In the genomic region with DNA sequence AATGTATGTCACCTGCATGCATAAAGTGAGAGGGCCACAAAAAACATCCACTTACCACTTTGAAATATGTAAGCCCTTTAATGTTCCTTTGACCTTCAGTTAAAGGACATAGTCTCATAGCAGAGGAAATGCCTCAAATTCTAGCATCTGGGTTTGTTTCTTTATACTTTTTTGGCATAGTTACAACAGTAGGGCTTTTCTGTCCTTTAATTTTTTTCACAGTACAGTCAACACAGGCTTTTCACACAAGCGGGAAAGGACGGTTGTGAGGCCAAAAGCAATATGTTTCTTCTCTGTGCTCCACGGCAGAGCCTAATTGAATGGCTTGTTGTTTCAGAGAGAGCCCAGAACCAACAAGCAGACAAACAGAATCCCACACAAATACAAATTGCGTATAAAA, we compare ENCODE assay signal across 14 cellular contexts. TPM values are rescaled to one million over a fixed set of nuclear protein-coding genes. Genes with fewer than 3 reads are reported as not detected.
DNase-seq lines count a peak whose midpoint lies in the region; ATAC-seq and TF ChIP-seq lines count a peak whose summit lies in the region.
"Had no signal": no experiment of that assay in that cellular context is flagged by ENCODE, and none has a peak within 500 bp of the region (broad histone marks: within the 10 kb centered on the region; RNA-seq: fewer than 3 reads in every experiment).

No MANE protein-coding gene starts in this region.

- H3K4me3 ChIP-seq in choroid plexus epithelial cell (ENCODE audit: low read depth, low read length): no peak overlapping the region
- no peak overlapping the region for H3K4me3 ChIP-seq in spleen
- H3K4me3 ChIP-seq: body of pancreas had no signal

- no peaks in the 10 kb centered on the region for H3K9me3 Mint-ChIP-seq in HFFc6
- H3K9me3 Mint-ChIP-seq: activated CD4-positive, alpha-beta T cell treated with anti-CD3 and anti-CD28 coated beads, Interleukin-2, amount 10 ng/mL, durations not matched to agents 7 days and 5 days; activated T-helper 1 cell treated with anti-CD3 and anti-CD28 coated beads, Interleukin-12 subunit alpha, Interleukin-12 subunit beta, Interleukin-2, Interleukin-4 antibody, amounts not matched to agents 30 ng/mL and 10 ng/mL and 1 ng/mL, durations not matched to agents 14 hours and 24 hours and 36 hours; CD8-positive, alpha-beta T cell had no signal

- intact Hi-C loops in spleen (cut with DNase I; ENCODE audit: low total_unique reads): no loop called here

- no peak for TF ChIP-seq POLR2A in spleen (IDR thresholded peaks at IDR 0.05)

- H3K27ac ChIP-seq in spleen: peak overlapping the region in 7 of 8 donors; percentile 49 to 81 (median 66)
- H3K27ac ChIP-seq: epithelial cell of prostate had no signal

- H3K36me3 ChIP-seq in spleen: no peaks in the 10 kb centered on the region

- H3K36me3 Mint-ChIP-seq in HFFc6 (ENCODE audit: low read depth): peaks cover 70% of the 10 kb centered on the region
- H3K36me3 Mint-ChIP-seq: CD8-positive, alpha-beta T cell had no signal

- 59 to 77% (median 71%) methylated on average over 4 of the region's 4 CpGs for WGBS in spleen, 5 donors

- peaks cover 40% of the 10 kb centered on the region for H3K27me3 Mint-ChIP-seq in HFFc6 (ENCODE audit: insufficient read depth)

- H3K4me1 ChIP-seq in spleen: peaks cover 17 to 85% (median 61%) of the 10 kb centered on the region in 6 donors

- peak overlapping the region; percentile 74 for H3K27ac Mint-ChIP-seq in HFFc6
- H3K27ac Mint-ChIP-seq: activated CD4-positive, alpha-beta T cell treated with anti-CD3 and anti-CD28 coated beads, Interleukin-2, amount 10 ng/mL, durations not matched to agents 7 days and 5 days; activated T-helper 1 cell treated with anti-CD3 and anti-CD28 coated beads, Interleukin-12 subunit alpha, Interleukin-12 subunit beta, Interleukin-2, Interleukin-4 antibody, amounts not matched to agents 30 ng/mL and 10 ng/mL and 1 ng/mL, durations not matched to agents 14 hours and 24 hours and 36 hours; CD8-positive, alpha-beta T cell had no signal

- H3K9me3 ChIP-seq in spleen: no peaks in the 10 kb centered on the region
- H3K9me3 ChIP-seq: body of pancreas had no signal

- no peak for TF ChIP-seq CTCF in HFFc6 (IDR thresholded peaks at IDR 0.05)
- no peak for TF ChIP-seq CTCF in choroid plexus epithelial cell (conservative IDR thresholded peaks at IDR 0.05; ENCODE audit: low read depth, low read length)
- TF ChIP-seq CTCF in spleen (IDR thresholded peaks at IDR 0.05 in 8 of 11, conservative IDR thresholded peaks at IDR 0.05 in 3 of 11): no peak

- DNase-seq in HFFc6 (no peak), choroid plexus epithelial cell (ENCODE audit: low read depth) (peak; percentile 86), kidney glomerular epithelial cell (lab: John Stamatoyannopoulos, UW) (peak; percentile 5), spleen (no peak), NCI-H82 (lab: John Stamatoyannopoulos, UW) (no peak), NCI-H1092 (lab: John Stamatoyannopoulos, UW) (no peak), NOMO-1 treated with dmso at 0.1 percent for 144 hours (lab: John Stamatoyannopoulos, UW; ENCODE audit: unreplicated experiment) (no peak)
- DNase-seq: activated CD4-positive, alpha-beta T cell treated with anti-CD3 and anti-CD28 coated beads, Interleukin-2, amount 10 ng/mL, durations not matched to agents 7 days and 5 days; body of pancreas; CD8-positive, alpha-beta T cell; GDM1 had no signal

- ATAC-seq in GM21825 (IDR thresholded peaks at IDR 0.05; ENCODE audit: unreplicated experiment): no peak
- ATAC-seq: body of pancreas; CD8-positive, alpha-beta T cell had no signal

- H3K4me1 Mint-ChIP-seq in HFFc6 (ENCODE audit: low read depth): peaks cover 97% of the 10 kb centered on the region
- H3K4me1 Mint-ChIP-seq: activated CD4-positive, alpha-beta T cell treated with anti-CD3 and anti-CD28 coated beads, Interleukin-2, amount 10 ng/mL, durations not matched to agents 7 days and 5 days had no signal

- peak overlapping the region; percentile 35 for H3K4me3 Mint-ChIP-seq in HFFc6
- H3K4me3 Mint-ChIP-seq: activated CD4-positive, alpha-beta T cell treated with anti-CD3 and anti-CD28 coated beads, Interleukin-2, amount 10 ng/mL, durations not matched to agents 7 days and 5 days; activated T-helper 1 cell treated with anti-CD3 and anti-CD28 coated beads, Interleukin-12 subunit alpha, Interleukin-12 subunit beta, Interleukin-2, Interleukin-4 antibody, amounts not matched to agents 30 ng/mL and 10 ng/mL and 1 ng/mL, durations not matched to agents 14 hours and 24 hours and 36 hours; CD8-positive, alpha-beta T cell had no signal

- H3K27me3 ChIP-seq in spleen (replicated peaks in 1 of 7): no peaks in the 10 kb centered on the region
- H3K27me3 ChIP-seq: body of pancreas had no signal

RNA-seq across cellular contexts. Expression of a gene that starts 57.6 kb away (rescaled TPM):
- total RNA-seq in HFFc6 (2021; fragmentation: NEBNext Ultra II Directional; extraction: Animal tissue kit (Norgen Biotek cat#: 25700)): 100 to 1,000 TPM; 731 to 946 (median 839) TPM
- 100 to 1,000 TPM in 6 of 7 donors, 10 to 100 TPM in 1; 91.5 to 213 (median 120) TPM for total RNA-seq in spleen
- polyA plus RNA-seq in spleen: 10 to 100 TPM in 1 of 3 donors, 1 to 10 TPM in 2; 7.1 to 14.1 (median 7.1) TPM

Comparison
In these comparisons a context has a peak if more than half of its experiments do, and no peak if none do; other contexts are left out.
1. DNase-seq: peak in choroid plexus epithelial cell (single experiment) and kidney glomerular epithelial cell (single experiment); none in HFFc6 (single experiment), spleen (single experiment), NCI-H82 (single experiment), NCI-H1092 (single experiment) and NOMO-1 treated with dmso at 0.1 percent for 144 hours (single experiment).